Comparison of ENCODE assay signal across 35 cellular contexts in the genomic region with DNA sequence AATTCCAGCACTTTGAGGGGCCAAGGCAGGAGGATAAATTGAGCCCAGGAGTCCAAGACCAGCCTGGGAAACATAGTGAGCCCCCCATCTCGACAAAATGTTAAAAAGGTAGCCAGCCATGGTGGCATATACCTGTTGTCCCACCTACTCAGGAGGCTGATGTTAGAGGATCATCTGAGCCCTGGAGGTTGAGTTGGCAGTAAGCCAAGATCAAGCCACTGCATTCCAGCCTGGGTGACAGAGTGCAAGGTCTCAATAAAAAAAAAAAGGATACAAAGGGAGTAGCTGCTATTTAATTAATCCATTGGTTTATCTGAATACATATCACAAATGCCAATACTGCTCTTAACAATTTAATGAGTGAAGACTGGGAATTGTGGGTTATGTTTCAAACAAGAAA.
DNase-seq lines count a peak whose midpoint lies in the region; ATAC-seq, FAIRE-seq and TF ChIP-seq lines count a peak whose summit lies in the region.
"Had no signal": no experiment of that assay in that cellular context is flagged by ENCODE, and none has a peak within 500 bp of the region (broad histone marks: within the 10 kb centered on the region; RNA-seq: fewer than 3 reads in every experiment).

No MANE protein-coding gene starts in this region.

- intact Hi-C loops in HepG2 (cut with micrococcal nuclease; ENCODE audit: unreplicated experiment) (no loop called here), right lobe of liver (cut with DNase I) (no loop called here), K562 (cut with micrococcal nuclease) (no loop called here)

- H3K4me3 ChIP-seq in SK-N-SH (ENCODE audit: low read depth in 2 of 2, low read length in 1 of 2) = no peak overlapping the region
- no peak overlapping the region for H3K4me3 ChIP-seq in HepG2 (replicated peaks in 1 of 3; ENCODE audit: insufficient read depth in 1 of 3, low read depth in 2 of 3, low read length in 3 of 3)
- no peak overlapping the region for H3K4me3 ChIP-seq in right lobe of liver
- H3K4me3 ChIP-seq in K562 = no peak overlapping the region
- H3K4me3 ChIP-seq: A549; BLaER1; BLaER1 treated with 17β-estradiol and CSF1 and Interleukin-3, amounts not matched to agents 10 nM and 100 nM had no signal

- H3K79me2 ChIP-seq in SK-N-SH (ENCODE audit: insufficient read depth) (no peaks in the 10 kb centered on the region), HepG2 (ENCODE audit: insufficient read depth, low read length) (no peaks in the 10 kb centered on the region), K562 (ENCODE audit: control insufficient read depth, insufficient read depth, low read length) (no peaks in the 10 kb centered on the region)

- no peaks in the 10 kb centered on the region for H4K20me1 ChIP-seq in SK-N-SH (ENCODE audit: insufficient read depth)
- H4K20me1 ChIP-seq in HepG2 (ENCODE audit: insufficient read depth, low read length) = no peaks in the 10 kb centered on the region
- H4K20me1 ChIP-seq in K562 (replicated peaks; ENCODE audit: control insufficient read depth, insufficient read depth, low read length) = no peaks in the 10 kb centered on the region
- H4K20me1 ChIP-seq: BLaER1; BLaER1 treated with 17β-estradiol and CSF1 and Interleukin-3, amounts not matched to agents 10 nM and 100 nM had no signal

- ATAC-seq in SK-N-SH treated with all-trans-retinoic acid at 6 μM for 48 hours (no peak), HepG2 (no peak), right lobe of liver (no peak), K562 (no peak), GM19328 (IDR thresholded peaks at IDR 0.05; ENCODE audit: unreplicated experiment) (no peak)
- ATAC-seq: A549; CD8-positive, alpha-beta T cell had no signal

- H3K9me1 ChIP-seq in K562 (ENCODE audit: control insufficient read depth, insufficient read depth, low read length) = no peaks in the 10 kb centered on the region

- H3F3A ChIP-seq in SK-N-SH (replicated peaks; ENCODE audit: insufficient read depth) = no peaks in the 10 kb centered on the region

- in situ Hi-C loops in HepG2 (cut with HindIII; ENCODE audit: extremely low pct_ligation_motif_present, low pct_unique_long_range_greater_than_20kb) = no loop called here
- in situ Hi-C loops in K562 (cut with MboI) = no loop called here

- TF ChIP-seq CTCF in SK-N-SH (IDR thresholded peaks at IDR 0.05) (no peak), HepG2 (CRISPR knock-in tag; IDR thresholded peaks at IDR 0.05) (no peak), right lobe of liver (IDR thresholded peaks at IDR 0.05) (no peak), K562 (IDR thresholded peaks at IDR 0.05 in 2 of 3, conservative IDR thresholded peaks at IDR 0.05 in 1 of 3; ENCODE audit: insufficient read depth in 2 of 3, low read depth in 1 of 3, low read length in 3 of 3) (no peak)

- H3K27me3 ChIP-seq in SK-N-SH (ENCODE audit: insufficient read depth) (no peaks in the 10 kb centered on the region), HepG2 (ENCODE audit: control insufficient read depth in 1 of 2, insufficient read depth in 2 of 2, low read length in 2 of 2) (no peaks in the 10 kb centered on the region), right lobe of liver (no peaks in the 10 kb centered on the region), K562 (ENCODE audit: control insufficient read depth in 2 of 2, insufficient read depth in 2 of 2, low read length in 2 of 2) (no peaks in the 10 kb centered on the region)
- H3K27me3 ChIP-seq: BE2C; BLaER1; BLaER1 treated with 17β-estradiol and CSF1 and Interleukin-3, amounts not matched to agents 10 nM and 100 nM had no signal

- H3K4me1 ChIP-seq in SK-N-SH (ENCODE audit: control insufficient read depth in 1 of 2, insufficient read depth in 2 of 2, low read depth in 1 of 2, low read length in 1 of 2) (no peaks in the 10 kb centered on the region), HepG2 (ENCODE audit: insufficient read depth, low read length) (no peaks in the 10 kb centered on the region), right lobe of liver (no peaks in the 10 kb centered on the region), K562 (replicated peaks in 1 of 2; ENCODE audit: control insufficient read depth in 2 of 2, insufficient read depth in 2 of 2, low read length in 2 of 2) (no peaks in the 10 kb centered on the region)
- H3K4me1 ChIP-seq: A549; BE2C; BLaER1; BLaER1 treated with 17β-estradiol and CSF1 and Interleukin-3, amounts not matched to agents 10 nM and 100 nM; Caco-2 had no signal

- TF ChIP-seq RAD21 in SK-N-SH (IDR thresholded peaks at IDR 0.05; ENCODE audit: low read length) = no peak
- TF ChIP-seq RAD21 in HepG2 (CRISPR knock-in tag; IDR thresholded peaks at IDR 0.05) = no peak
- TF ChIP-seq RAD21 in Ishikawa (IDR thresholded peaks at IDR 0.05; ENCODE audit: low read depth) = no peak
- TF ChIP-seq RAD21 in K562 (CRISPR knock-in tag; conservative IDR thresholded peaks at IDR 0.05 in 1 of 2, IDR thresholded peaks at IDR 0.05 in 1 of 2) = no peak

- no TSS peak for BruUV-seq in HepG2 (replicated peaks; lab: Mats Ljungman, UMichigan)
- no TSS peak for BruUV-seq in K562 (replicated peaks; lab: Mats Ljungman, UMichigan)

- no peak for TF ChIP-seq POLR2A in HepG2 (IDR thresholded peaks at IDR 0.05; ENCODE audit: insufficient read depth in 1 of 2, low read depth in 2 of 2, low read length in 2 of 2)
- no peak for TF ChIP-seq POLR2A in right lobe of liver (IDR thresholded peaks at IDR 0.05)
- no peak for TF ChIP-seq POLR2A in K562 (conservative IDR thresholded peaks at IDR 0.05)

- no peak overlapping the region for H2AFZ ChIP-seq in SK-N-SH (ENCODE audit: low read depth)
- no peak overlapping the region for H2AFZ ChIP-seq in HepG2 (ENCODE audit: low read length)
- H2AFZ ChIP-seq in K562 (ENCODE audit: low read depth, low read length) = no peak overlapping the region

- TF ChIP-seq EP300 in SK-N-SH (IDR thresholded peaks at IDR 0.05; ENCODE audit: borderline replicate concordance in 1 of 2, low read depth in 1 of 2, low read length in 1 of 2) (no peak), HepG2 (IDR thresholded peaks at IDR 0.05; ENCODE audit: low read depth in 2 of 2, low read length in 2 of 2) (no peak), HepG2 (CRISPR knock-in tag; IDR thresholded peaks at IDR 0.05; ENCODE audit: borderline replicate concordance) (no peak), Ishikawa (IDR thresholded peaks at IDR 0.05; ENCODE audit: borderline replicate concordance) (no peak), K562 (IDR thresholded peaks at IDR 0.05; ENCODE audit: low read length) (no peak)

- WGBS in SK-N-SH (ENCODE audit: low lambda C conversion rate) = 0% methylated on average over 1 of the region's 1 CpG
- 0% methylated on average over 1 of the region's 1 CpG for WGBS in HepG2 (ENCODE audit: low lambda C conversion rate)
- 22% methylated on average over 1 of the region's 1 CpG for WGBS in right lobe of liver (ENCODE audit: insufficient coverage, low coverage, low lambda C conversion rate, missing lambda C conversion rate)
- WGBS in K562 (ENCODE audit: insufficient coverage, low coverage, missing lambda C conversion rate) = 0% methylated on average over 1 of the region's 1 CpG

- DNase-seq in SK-N-SH (no peak), HepG2 (ENCODE audit: low spot score) (no peak), right lobe of liver (no peak), K562 (ENCODE audit: extremely low read depth in 1 of 4, low spot score in 3 of 4) (no peak), NCI-H345 treated with DMSO at 0.1 percent for 48 hours (lab: John Stamatoyannopoulos, UW; ENCODE audit: unreplicated experiment) (no peak)
- DNase-seq: 8988T; ACHN; AML-193; BE2C; C1 segment of cervical spinal cord; Caco-2; Calu3; CD4-positive, alpha-beta memory T cell; CD4-positive, alpha-beta T cell; CD4-positive, CD25-positive, alpha-beta regulatory T cell; CD8-positive, alpha-beta memory T cell; CD8-positive, alpha-beta T cell; COR-L47; DMS 273 treated with DMSO at 0.1 percent for 48 hours; DMS153; DMS53; DMS79; DMS79 treated with DMSO at 0.1 percent for 48 hours; DND-41; EL had no signal

- H3K9me3 ChIP-seq in SK-N-SH = no peaks in the 10 kb centered on the region
- H3K9me3 ChIP-seq in HepG2 (ENCODE audit: low read length) = no peaks in the 10 kb centered on the region
- H3K9me3 ChIP-seq in right lobe of liver = no peaks in the 10 kb centered on the region
- H3K9me3 ChIP-seq in K562 (replicated peaks; ENCODE audit: control insufficient read depth, insufficient read depth, low read depth, low read length) = no peaks in the 10 kb centered on the region
- H3K9me3 ChIP-seq: BE2C; BLaER1; BLaER1 treated with 17β-estradiol and CSF1 and Interleukin-3, amounts not matched to agents 10 nM and 100 nM; Caco-2 had no signal

- H3K4me2 ChIP-seq in SK-N-SH (no peak overlapping the region), HepG2 (ENCODE audit: low read depth, low read length) (no peak overlapping the region), K562 (ENCODE audit: insufficient read depth, low read length) (no peak overlapping the region)
- H3K4me2 ChIP-seq: A549; BLaER1; BLaER1 treated with 17β-estradiol and CSF1 and Interleukin-3, amounts not matched to agents 10 nM and 100 nM had no signal

- H3K36me3 ChIP-seq in SK-N-SH (replicated peaks in 1 of 2; ENCODE audit: control insufficient read depth in 1 of 2, insufficient read depth in 2 of 2, low read length in 1 of 2) (no peaks in the 10 kb centered on the region), HepG2 (replicated peaks in 1 of 2; ENCODE audit: control insufficient read depth in 1 of 2, insufficient read depth in 2 of 2, low read length in 2 of 2) (no peaks in the 10 kb centered on the region), right lobe of liver (no peaks in the 10 kb centered on the region), K562 (ENCODE audit: control insufficient read depth, insufficient read depth, low read length) (no peaks in the 10 kb centered on the region)
- H3K36me3 ChIP-seq: BE2C; BLaER1; BLaER1 treated with 17β-estradiol and CSF1 and Interleukin-3, amounts not matched to agents 10 nM and 100 nM had no signal

- H3K9me2 ChIP-seq in SK-N-SH = no peaks in the 10 kb centered on the region

- no peak overlapping the region for H3K27ac ChIP-seq in SK-N-SH (ENCODE audit: low read depth in 2 of 2, low read length in 1 of 2)
- H3K27ac ChIP-seq in HepG2 (ENCODE audit: extremely low read length, insufficient read depth, low read length) = no peak overlapping the region
- no peak overlapping the region for H3K27ac ChIP-seq in right lobe of liver
- H3K27ac ChIP-seq in K562 (ENCODE audit: extremely low read depth, low read depth, low read length) = no peak overlapping the region
- H3K27ac ChIP-seq: 22Rv1; A549; BLaER1; BLaER1 treated with 17β-estradiol and CSF1 and Interleukin-3, amounts not matched to agents 10 nM and 100 nM; C4-2B had no signal

- CTCF ChIA-PET in SK-N-SH (lab: Yijun Ruan, JAX) = no interaction called here
- CTCF ChIA-PET in HepG2 (lab: Yijun Ruan, JAX; ENCODE audit: low intra/inter-chr PET ratio, low total read pairs) = no interaction called here
- CTCF ChIA-PET in K562 (lab: Yijun Ruan, JAX; ENCODE audit: low intra/inter-chr PET ratio) = no interaction called here

- POLR2A ChIA-PET in SK-N-SH (lab: Yijun Ruan, JAX) (no interaction called here), HepG2 (lab: Yijun Ruan, JAX) (no interaction called here), K562 (lab: Yijun Ruan, JAX) (no interaction called here)

- H3K9ac ChIP-seq in SK-N-SH = no peak overlapping the region
- H3K9ac ChIP-seq in HepG2 (ENCODE audit: insufficient read depth, low read depth, low read length) = no peak overlapping the region
- H3K9ac ChIP-seq in K562 (ENCODE audit: insufficient read depth in 1 of 2, low read depth in 2 of 2, low read length in 2 of 2) = no peak overlapping the region
- H3K9ac ChIP-seq: BLaER1; BLaER1 treated with 17β-estradiol and CSF1 and Interleukin-3, amounts not matched to agents 10 nM and 100 nM had no signal

- no peak for FAIRE-seq in HepG2 (lab: Jason Lieb, UNC)
- no peak for FAIRE-seq in K562 (lab: Jason Lieb, UNC)
- FAIRE-seq: A204.1, A549, D721Med had no signal
